In the genomic region with DNA sequence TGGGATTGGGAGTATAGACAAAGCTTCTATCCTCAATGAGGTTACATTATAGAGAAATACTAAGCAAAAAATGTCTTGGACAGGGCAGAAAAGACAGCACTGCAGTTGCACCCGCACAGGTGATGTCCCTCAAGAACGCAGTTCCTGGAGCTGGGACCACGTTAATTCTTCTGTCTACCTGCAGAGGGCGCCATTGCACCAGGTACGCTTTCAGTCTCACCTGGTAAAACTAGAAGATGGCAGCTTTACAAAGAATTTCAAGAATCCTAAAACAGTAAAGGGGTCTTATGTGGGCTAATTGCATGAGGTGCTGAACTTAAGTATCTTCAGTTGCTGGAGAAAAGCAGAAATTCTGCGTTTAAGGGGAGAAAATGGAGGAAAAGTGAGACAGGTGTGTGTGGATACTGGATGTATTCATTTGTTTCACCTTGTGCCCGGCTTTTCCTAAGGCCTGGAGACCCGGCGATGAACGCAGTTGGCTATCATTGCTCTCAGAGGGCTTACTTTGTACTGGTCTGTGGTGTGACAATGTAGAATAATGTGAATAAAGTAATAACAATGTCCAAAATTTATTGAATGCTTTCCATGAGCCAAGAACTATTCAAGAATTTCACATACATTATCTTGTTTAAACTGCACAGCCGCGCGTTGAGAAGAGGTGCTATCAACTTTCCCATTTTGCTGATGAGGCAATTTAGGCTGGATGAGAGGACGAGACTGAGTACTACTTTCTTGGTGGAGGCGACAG, we compare ENCODE assay signal across 8 cellular contexts.
A peak's percentile ranks its signal among the peaks of the same experiment; 100 is the strongest.
DNase-seq lines count a peak whose midpoint lies in the region; ATAC-seq, FAIRE-seq and TF ChIP-seq lines count a peak whose summit lies in the region.

No MANE protein-coding gene starts in this region.

- TF ChIP-seq POLR2A in A549 (IDR thresholded peaks at IDR 0.05; ENCODE audit: low read length), result no peak

- WGBS in A549 (ENCODE audit: missing lambda C conversion rate), result 41% methylated on average over 15 of the region's 15 CpGs

- no peak overlapping the region for H3K4me3 ChIP-seq in A549
- H3K4me3 ChIP-seq in brain microvascular endothelial cell (ENCODE audit: low read depth, low read length), result no peak overlapping the region

- no peaks in the 10 kb centered on the region for H3K36me3 ChIP-seq in brain microvascular endothelial cell (replicated peaks)

- DNase-seq in A549 (ENCODE audit: low read depth in 1 of 2, low spot score in 1 of 2), result peak; percentile 28 to 47
- DNase-seq in GM10248 (ENCODE audit: extremely low spot score), result peak; percentile 60
- DNase-seq in NCI-H2196 treated with DMSO at 0.1 percent for 48 hours (lab: John Stamatoyannopoulos, UW; ENCODE audit: unreplicated experiment), result peak; percentile 7
- DNase-seq in brain microvascular endothelial cell, result no peak
- DNase-seq in naive B cell, result peak; percentile 14
- no peak for DNase-seq in hippocampal formation (lab: John Stamatoyannopoulos, UW)
- no peak for DNase-seq in DMS79 treated with DMSO at 0.1 percent for 48 hours (lab: John Stamatoyannopoulos, UW)

- CTCF ChIA-PET in A549 (lab: Yijun Ruan, JAX), result interaction anchor here (0.6 to 2.7 kb wide), 22 partner anchors 9 to 620 kb away, joined by 3 to 14 read pairs (median 4); no protein-coding TSS in a partner anchor
- CTCF ChIA-PET in GM10248 (lab: Yijun Ruan, JAX), result interaction anchor here (0.8 to 2.0 kb wide), 10 partner anchors 12 to 602 kb away, joined by 3 to 15 read pairs (median 4); no protein-coding TSS in a partner anchor

- H3K27me3 Mint-ChIP-seq in naive B cell, result no peaks in the 10 kb centered on the region

- no peaks in the 10 kb centered on the region for H3K27me3 ChIP-seq in brain microvascular endothelial cell (replicated peaks)

- no peaks in the 10 kb centered on the region for H3K4me1 Mint-ChIP-seq in naive B cell

- ATAC-seq in A549 (peak in 1 of 2 experiments; percentile 70; a peak in 4 of 6 replicates), HG02678 (IDR thresholded peaks at IDR 0.05; ENCODE audit: unreplicated experiment) (peak; percentile 59), naive B cell (ENCODE audit: low read depth in 2 of 2) (no peak)

- peaks cover 0 to 3% of the 10 kb centered on the region in 2 donors for H3K36me3 Mint-ChIP-seq in naive B cell

- in situ Hi-C loops in brain microvascular endothelial cell (cut with HindIII; ENCODE audit: low pct_ligation_motif_present, low sequenced_read_pairs), result no loop called here

- H3K4me3 Mint-ChIP-seq in naive B cell, result no peak overlapping the region

- TF ChIP-seq CTCF in A549 (IDR thresholded peaks at IDR 0.05) (peak; percentile 71), GM10248 (IDR thresholded peaks at IDR 0.05; ENCODE audit: control extremely low read depth, extremely low read depth, low read depth, missing control alignments) (peak; percentile 68), brain microvascular endothelial cell (IDR thresholded peaks at IDR 0.05; ENCODE audit: low read depth, low read length, missing control alignments) (peak; percentile 84)

- no peaks in the 10 kb centered on the region for H3K4me1 ChIP-seq in A549

- no peak overlapping the region for H3K27ac Mint-ChIP-seq in naive B cell

- FAIRE-seq in A549 (lab: Jason Lieb, UNC), result peak; percentile 7

- H3K9me3 Mint-ChIP-seq in naive B cell, result peaks cover 0 to 9% (median 3%) of the 10 kb centered on the region in 7 donors

- H3K27ac ChIP-seq in A549, result no peak overlapping the region
- H3K27ac ChIP-seq in brain microvascular endothelial cell, result no peak overlapping the region

- TF ChIP-seq EP300 in A549 (IDR thresholded peaks at IDR 0.05), result no peak

- no peaks in the 10 kb centered on the region for H3K9me3 ChIP-seq in A549

- TF ChIP-seq RAD21 in A549 (conservative IDR thresholded peaks at IDR 0.05 in 1 of 2, IDR thresholded peaks at IDR 0.05 in 1 of 2), result peak; percentile 77 to 83

- no peak overlapping the region for H3K4me2 ChIP-seq in A549

- POLR2A ChIA-PET in A549 (lab: Yijun Ruan, JAX), result no interaction called here
- POLR2A ChIA-PET in GM10248 (lab: Yijun Ruan, JAX), result no interaction called here

TF ChIP-seq in A549, 52 proteins besides CTCF, POLR2A, EP300 and RAD21:
- TF ChIP-seq SMC3 (IDR thresholded peaks at IDR 0.05) (peak; percentile 62), MAFK (IDR thresholded peaks at IDR 0.05; ENCODE audit: partially characterized antibody) (peak; percentile 94), KDM1A (IDR thresholded peaks at IDR 0.05; ENCODE audit: low read depth) (no peak), ESRRA (IDR thresholded peaks at IDR 0.05; ENCODE audit: borderline replicate concordance, low read length) (no peak)

Comparison
In these comparisons a context has a peak if more than half of its experiments do, and no peak if none do; other contexts are left out.
1. DNase-seq: peak in A549 (2 of 2), GM10248 (single experiment), NCI-H2196 treated with DMSO at 0.1 percent for 48 hours (single experiment) and naive B cell (single experiment); none in brain microvascular endothelial cell (single experiment), hippocampal formation (0 of 2) and DMS79 treated with DMSO at 0.1 percent for 48 hours (single experiment).
2. Peak in every context shown above with its lines, with median percentiles within 50 percentile points of each other: CTCF ChIP-seq.